Comparison of ENCODE assay signal across 8 cellular contexts in the genomic region with DNA sequence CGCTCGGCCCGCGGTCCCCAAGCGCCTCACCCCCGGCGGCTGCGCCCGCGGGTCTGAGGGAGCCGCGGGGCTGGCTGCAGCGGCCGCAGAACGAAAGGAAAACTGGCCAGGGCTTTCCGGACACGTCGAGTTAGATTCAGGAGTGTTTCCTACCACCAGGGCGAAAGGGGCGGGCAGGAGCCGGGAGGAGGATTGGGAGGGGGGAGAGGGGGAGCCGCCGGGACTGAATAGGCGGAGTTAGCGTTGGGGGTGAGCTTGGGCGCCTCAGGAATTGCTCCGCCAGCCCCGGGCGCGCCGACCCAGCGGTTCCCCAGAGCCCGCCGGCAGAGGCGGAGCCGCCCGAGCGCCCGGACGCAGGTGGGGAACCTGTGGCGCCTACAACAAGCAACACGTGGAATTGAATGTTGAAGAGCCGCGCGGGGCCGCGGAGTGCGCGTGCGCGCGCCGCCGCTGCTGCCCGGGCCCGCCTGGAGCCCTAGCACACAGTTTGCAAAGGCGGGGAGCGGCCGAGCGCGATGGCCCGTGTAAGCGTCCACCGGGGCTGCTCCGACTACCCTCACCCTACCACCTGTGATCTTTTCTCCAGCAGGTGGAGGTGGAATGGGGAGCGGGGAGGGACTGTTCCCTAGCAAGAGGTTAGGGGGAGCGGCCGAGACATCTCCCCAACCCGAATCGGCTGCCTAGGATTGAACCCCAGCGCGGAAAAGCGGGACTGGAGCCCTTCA. TPM values are rescaled to one million over a fixed set of nuclear protein-coding genes. Genes with fewer than 3 reads are reported as not detected.
DNase-seq lines count a peak whose midpoint lies in the region; ATAC-seq and TF ChIP-seq lines count a peak whose summit lies in the region.

A gene (minus strand): TSS at position 104 of the 725 bp plus-strand sequence. CDS start 123 bp downstream, outside the sequence.

- H3K79me1 ChIP-seq in IMR-90 (ENCODE audit: low read depth in 1 of 2, low read length in 2 of 2) = no peaks in the 10 kb centered on the region

- H3K56ac ChIP-seq in IMR-90 (ENCODE audit: extremely low read depth, insufficient read depth, low read length) = no peak within 1 kb of the TSS

- no peaks in the 10 kb centered on the region for H4K20me1 ChIP-seq in IMR-90 (ENCODE audit: insufficient read depth, low read length)

- POLR2A ChIA-PET in IMR-90 (lab: Charles Lee; ENCODE audit: unreplicated experiment) = no interaction called here

- no peak within 1 kb of the TSS for H2AK5ac ChIP-seq in IMR-90 (ENCODE audit: low read depth, low read length)

- peak within 1 kb of the TSS; percentile 37 for H2AK9ac ChIP-seq in IMR-90 (replicated peaks; ENCODE audit: low read depth, low read length, poor library complexity)

- in situ Hi-C loops in IMR-90 (cut with MboI; ENCODE audit: low sequenced_read_pairs) = no loop called here

- no TSS peak for BruUV-seq in IMR-90 (replicated peaks; lab: Mats Ljungman, UMichigan)

- no peak for TF ChIP-seq RAD21 in IMR-90 (IDR thresholded peaks at IDR 0.05; ENCODE audit: low read length)

- CTCF ChIA-PET in IMR-90 (lab: Yijun Ruan, JAX) = no interaction called here

- ATAC-seq in GM21737 (IDR thresholded peaks at IDR 0.05; ENCODE audit: unreplicated experiment) = peak; percentile 65
- ATAC-seq in IMR-90 (ENCODE audit: low read depth) = peak; percentile 90

- H3K36me3 ChIP-seq in IMR-90 (ENCODE audit: control insufficient read depth, insufficient read depth, low read length) (no peaks in the 10 kb centered on the region), spleen (no peaks in the 10 kb centered on the region)

- peak within 1 kb of the TSS; percentile 86 for H3K4me2 ChIP-seq in IMR-90 (ENCODE audit: low read depth, low read length)

- H3K27me3 ChIP-seq in IMR-90 (ENCODE audit: control insufficient read depth, insufficient read depth, low read length) (peaks cover 4% of the 10 kb centered on the region; the same call in 1 of the 2 replicates), spleen (replicated peaks in 1 of 7) (peaks cover 0 to 63% (median 14%) of the 10 kb centered on the region in 7 donors)

- H3K14ac ChIP-seq in IMR-90 (replicated peaks; ENCODE audit: low read depth, low read length) = no peak within 1 kb of the TSS

- TF ChIP-seq POLR2A in IMR-90 (IDR thresholded peaks at IDR 0.05; ENCODE audit: low read depth, low read length) (no peak), spleen (IDR thresholded peaks at IDR 0.05) (peak in 1 of 3 donors; percentile 59)

- no peak within 1 kb of the TSS for H2BK15ac ChIP-seq in IMR-90 (ENCODE audit: low read depth, low read length)

- no peak within 1 kb of the TSS for H4K8ac ChIP-seq in IMR-90 (ENCODE audit: low read depth in 2 of 2, low read length in 2 of 2)

- peak within 1 kb of the TSS; percentile 85 for H2AFZ ChIP-seq in IMR-90 (replicated peaks; ENCODE audit: low read length, poor library complexity)

- H4K5ac ChIP-seq in IMR-90 (ENCODE audit: low read depth, low read length) = no peak within 1 kb of the TSS

- H2BK5ac ChIP-seq in IMR-90 (ENCODE audit: low read depth, low read length, poor library complexity, severe bottlenecking) = no peak within 1 kb of the TSS

- no peak within 1 kb of the TSS; the same call in 1 of the 2 replicates for H3K9ac ChIP-seq in IMR-90 (ENCODE audit: low read depth, low read length)

- DNase-seq in GM12865 (ENCODE audit: low read depth) (peak; percentile 84), IMR-90 (peak; percentile 36), SHP77 (lab: John Stamatoyannopoulos, UW) (peak; percentile 81 to 82), dedifferentiated amniotic fluid mesenchymal stem cell (ENCODE audit: extremely low spot score) (peak; percentile 87), kidney tubule cell (ENCODE audit: low spot score) (peak; percentile 90), spleen (peak; percentile 86)
- no peak for DNase-seq in activated CD4-positive, CD25-positive, alpha-beta regulatory T cell treated with anti-CD3 and anti-CD28 coated beads, Interleukin-2, amount 50 U/mL, for 72 hours

- H3K18ac ChIP-seq in IMR-90 (ENCODE audit: low read depth, low read length) = no peak within 1 kb of the TSS

- H3K4me3 ChIP-seq in GM12865 (ENCODE audit: low read depth, low read length) (peak within 1 kb of the TSS; percentile 77), IMR-90 (ENCODE audit: insufficient read depth, low read depth, low read length) (peak within 1 kb of the TSS; percentile 60), spleen (peak within 1 kb of the TSS; percentile 51 to 71 (median 62))

- no peak within 1 kb of the TSS for H4K91ac ChIP-seq in IMR-90 (ENCODE audit: insufficient read depth, low read depth, low read length)

- 0% methylated on average over 19 of the region's 73 CpGs; no CpG with 5 or more reads in 1 of the 2 experiments for WGBS in IMR-90 (ENCODE audit: extremely low coverage in 2 of 2, insufficient read length in 1 of 2), 2 experiments
- 1 to 5% (median 1%) methylated on average over 48 to 73 of the region's 73 CpGs for WGBS in spleen, 5 donors

- dilution Hi-C loops in IMR-90 (cut with HindIII; ENCODE audit: low sequenced_read_pairs, unreplicated experiment) = no loop called here

- no peak within 1 kb of the TSS for H3K27ac ChIP-seq in IMR-90 (ENCODE audit: insufficient read depth, low read length)
- peak within 1 kb of the TSS; percentile 76 to 93 (median 88) for H3K27ac ChIP-seq in spleen

- H3K9me1 ChIP-seq in IMR-90 (ENCODE audit: insufficient read depth, low read length) = no peaks in the 10 kb centered on the region

- no peaks in the 10 kb centered on the region for H3K9me3 ChIP-seq in IMR-90 (ENCODE audit: control insufficient read depth, insufficient read depth, low read length)
- H3K9me3 ChIP-seq in spleen = no peaks in the 10 kb centered on the region

- H3K4me1 ChIP-seq in IMR-90 (ENCODE audit: control insufficient read depth, insufficient read depth, low read length) = no peaks in the 10 kb centered on the region
- H3K4me1 ChIP-seq in spleen = peaks cover 0 to 44% (median 10%) of the 10 kb centered on the region in 6 donors

- peak within 1 kb of the TSS; percentile 51; the same call in 1 of the 2 replicates for H3K23ac ChIP-seq in IMR-90 (ENCODE audit: low read depth, low read length)

- H3K4ac ChIP-seq in IMR-90 (ENCODE audit: low read depth, low read length) = no peak within 1 kb of the TSS

- TF ChIP-seq CTCF in GM12865 (IDR thresholded peaks at IDR 0.05; ENCODE audit: insufficient read depth, low read depth, low read length, missing control alignments) = no peak
- TF ChIP-seq CTCF in IMR-90 (conservative IDR thresholded peaks at IDR 0.05; ENCODE audit: low read depth, low read length) = 0 out of 2 replicates have a peak, but pooled peaks have one; percentile 3
- peak in 7 of 11 experiments; percentile 5 to 51 (median 44) for TF ChIP-seq CTCF in spleen (IDR thresholded peaks at IDR 0.05 in 8 of 11, conservative IDR thresholded peaks at IDR 0.05 in 3 of 11)

- H2BK120ac ChIP-seq in IMR-90 (ENCODE audit: low read depth, low read length) = no peak within 1 kb of the TSS

- intact Hi-C loops in IMR-90 (cut with micrococcal nuclease) = no loop called here
- intact Hi-C loops in spleen (cut with DNase I; ENCODE audit: low total_unique reads) = no loop called here

- H2BK20ac ChIP-seq in IMR-90 (ENCODE audit: low read depth, low read length) = no peak within 1 kb of the TSS

TF ChIP-seq in IMR-90, 13 proteins besides CTCF, POLR2A, EP300 and RAD21:
- TF ChIP-seq FOS (IDR thresholded peaks at IDR 0.05; ENCODE audit: low read depth, low read length) (no peak), MAZ (IDR thresholded peaks at IDR 0.05; ENCODE audit: borderline replicate concordance, low read depth, low read length) (0 out of 2 replicates have a peak, but pooled peaks have one; percentile 17), RCOR1 (IDR thresholded peaks at IDR 0.05; ENCODE audit: insufficient replicate concordance, low read length) (no peak), MXI1 (IDR thresholded peaks at IDR 0.05; ENCODE audit: borderline replicate concordance, low read depth, low read length) (no peak)

RNA-seq across cellular contexts. Expression of the gene that starts here (rescaled TPM):
- 0.28 and 0.54 TPM in 2 replicates for total RNA-seq in IMR-90 (2012; rRNA removed)
- polyA plus RNA-seq in IMR-90 (2012; rRNA removed) = 0.10 and 0.14 TPM in 2 replicates
- 0.05 and 0.10 TPM in 2 replicates for polyA plus RNA-seq in IMR-90 (2012; cell fraction: cytosol; rRNA removed)
- 0.02 and 0.10 TPM in 2 replicates for polyA plus RNA-seq in IMR-90 (2012; cell fraction: nucleus; rRNA removed; ENCODE audit: low replicate concordance)
- total RNA-seq in spleen = 10 to 100 TPM in 6 of 7 donors, 1 to 10 TPM in 1; 8.9 to 19.3 (median 15.5) TPM
- 1 to 10 TPM; 2.4 to 5.1 (median 2.6) TPM for polyA plus RNA-seq in spleen

Comparison
In these comparisons a context has a peak if more than half of its experiments do, and no peak if none do; other contexts are left out.
1. Peak in DNase-seq, ATAC-seq, H3K4me3 ChIP-seq and H3K4me2 ChIP-seq in IMR-90; RNA of the gene not detected or under 1 TPM.